25 cellular contexts compared by ENCODE assay signal in genomic region chr1:228758451-228758850, GRCh38.
"Had no signal": no experiment of that assay in that cellular context is flagged by ENCODE, and none has a peak within 500 bp of the region (broad histone marks: within the 10 kb centered on the region; RNA-seq: fewer than 3 reads in every experiment).

No MANE protein-coding gene starts in this region.

- H3K9ac ChIP-seq: parathyroid adenoma had no signal

- H3K4me3 ChIP-seq: coronary artery, esophagus muscularis mucosa, mucosa of descending colon, skin epidermis, thoracic aorta, tibial nerve, upper lobe of left lung, uterus had no signal

- H3K9me3 ChIP-seq: esophagus muscularis mucosa, mucosa of descending colon, neutrophil, thoracic aorta, tibial nerve, upper lobe of left lung, uterus had no signal

- DNase-seq: dermis blood vessel endothelial cell; effector memory CD4-positive, alpha-beta T cell; foreskin melanocyte; hypothalamus; immature natural killer cell; islet precursor cell; kidney glomerular epithelial cell; left colon; left ventricle myocardium superior; mesenchymal stem cell; mucosa of descending colon; naive B cell; stimulated activated CD4-positive, alpha-beta T cell treated with anti-CD3 and anti-CD28 coated beads, Interleukin-15, amount 100 ng/mL, for 24 hours; stimulated activated CD4-positive, alpha-beta T cell treated with anti-CD3 and anti-CD28 coated beads, Interleukin-2, amount 100 ng/mL, for 48 hours; stimulated activated naive B cell treated with anti-CD40 and anti-IgM and Interleukin-4, amounts not matched to agents 10 μg/mL and 1 μg/mL and 100 μg/mL, for 72 hours; upper lobe of left lung; uterus had no signal

- FAIRE-seq: endothelial cell of umbilical vein had no signal

- H3K4me1 ChIP-seq: parathyroid adenoma, upper lobe of left lung had no signal

- H3K27me3 ChIP-seq: esophagus muscularis mucosa, upper lobe of left lung, uterus had no signal

- H2AFZ ChIP-seq: parathyroid adenoma had no signal

- H3K36me3 ChIP-seq: esophagus muscularis mucosa, neutrophil, thoracic aorta, tibial nerve, upper lobe of left lung, uterus had no signal

- H3K79me2 ChIP-seq: parathyroid adenoma had no signal

- H3K27ac ChIP-seq: coronary artery, esophagus muscularis mucosa, neutrophil, parathyroid adenoma, skin epidermis, thoracic aorta, tibial nerve, upper lobe of left lung, uterus had no signal
